19 cellular contexts compared by ENCODE assay signal in the genomic region with DNA sequence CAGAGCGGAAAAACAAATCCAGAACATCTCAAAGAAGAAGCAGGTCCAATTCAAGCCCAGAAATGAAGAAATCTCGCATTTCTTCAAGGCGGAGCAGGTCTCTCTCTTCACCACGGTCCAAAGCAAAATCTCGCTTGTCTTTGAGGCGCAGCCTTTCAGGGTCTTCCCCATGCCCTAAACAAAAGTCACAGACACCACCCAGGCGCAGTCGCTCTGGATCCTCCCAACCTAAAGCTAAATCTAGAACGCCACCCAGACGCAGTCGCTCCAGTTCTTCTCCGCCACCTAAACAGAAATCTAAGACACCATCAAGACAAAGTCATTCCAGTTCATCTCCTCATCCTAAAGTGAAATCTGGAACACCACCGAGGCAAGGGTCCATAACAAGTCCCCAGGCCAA. TPM values are rescaled to one million over a fixed set of nuclear protein-coding genes. Genes with fewer than 3 reads are reported as not detected.
"Had no signal": no experiment of that assay in that cellular context is flagged by ENCODE, and none has a peak within 500 bp of the region (broad histone marks: within the 10 kb centered on the region; RNA-seq: fewer than 3 reads in every experiment).

No MANE protein-coding gene starts in this region.

- H3K27ac Mint-ChIP-seq: activated CD8-positive, alpha-beta memory T cell treated with anti-CD3 and anti-CD28 coated beads, Interleukin-2, amount 10 ng/mL, durations not matched to agents 7 days and 5 days; activated naive CD4-positive, alpha-beta T cell treated with anti-CD3 and anti-CD28 coated beads, Interleukin-2, amount 10 ng/mL, durations not matched to agents 7 days and 5 days; nephron progenitor cell; T-helper 1 cell treated with Interleukin-12 subunit alpha and Interleukin-12 subunit beta and Interleukin-4 antibody, amounts not matched to agents 30 μg/mL and 1 μg/mL, for 36 hours had no signal

- DNase-seq: activated CD4-positive, alpha-beta T cell treated with anti-CD3 and anti-CD28 coated beads, Interleukin-2, amount 50 U/mL, for 48 hours; activated CD4-positive, CD25-positive, alpha-beta regulatory T cell; activated CD8-positive, alpha-beta memory T cell treated with anti-CD3 and anti-CD28 coated beads, Interleukin-2, amount 10 ng/mL, durations not matched to agents 7 days and 5 days; activated naive CD4-positive, alpha-beta T cell treated with anti-CD3 and anti-CD28 coated beads, Interleukin-2, amount 10 ng/mL, durations not matched to agents 7 days and 5 days; amniotic stem cell; body of pancreas; effector memory CD4-positive, alpha-beta T cell; hypothalamus; mammary epithelial cell; nephron progenitor cell; stimulated activated CD4-positive, alpha-beta T cell treated with anti-CD3 and anti-CD28 coated beads, Interleukin-2, amount 100 ng/mL, for 48 hours had no signal

- H3K27ac ChIP-seq: body of pancreas had no signal

- H3K4me3 Mint-ChIP-seq: activated CD8-positive, alpha-beta memory T cell treated with anti-CD3 and anti-CD28 coated beads, Interleukin-2, amount 10 ng/mL, durations not matched to agents 7 days and 5 days; activated naive CD4-positive, alpha-beta T cell treated with anti-CD3 and anti-CD28 coated beads, Interleukin-2, amount 10 ng/mL, durations not matched to agents 7 days and 5 days; nephron progenitor cell; stimulated activated naive CD8-positive, alpha-beta T cell treated with anti-CD3 and anti-CD28 coated beads, Interleukin-15, Interleukin-2, amounts not matched to agents 100 ng/mL and 50 ng/mL, for 24 hours; T-helper 1 cell treated with Interleukin-12 subunit alpha and Interleukin-12 subunit beta and Interleukin-4 antibody, amounts not matched to agents 30 μg/mL and 1 μg/mL, for 36 hours had no signal

- H3K4me3 ChIP-seq: body of pancreas, mucosa of descending colon had no signal

- H3K27me3 Mint-ChIP-seq: activated CD8-positive, alpha-beta memory T cell treated with anti-CD3 and anti-CD28 coated beads, Interleukin-2, amount 10 ng/mL, durations not matched to agents 7 days and 5 days; activated naive CD4-positive, alpha-beta T cell treated with anti-CD3 and anti-CD28 coated beads, Interleukin-2, amount 10 ng/mL, durations not matched to agents 7 days and 5 days; stimulated activated naive CD8-positive, alpha-beta T cell treated with anti-CD3 and anti-CD28 coated beads, Interleukin-15, Interleukin-2, amounts not matched to agents 100 ng/mL and 50 ng/mL, for 24 hours had no signal

- ATAC-seq: activated CD8-positive, alpha-beta memory T cell treated with anti-CD3 and anti-CD28 coated beads, Interleukin-2, amount 10 ng/mL, durations not matched to agents 7 days and 5 days; body of pancreas; mucosa of descending colon had no signal

- H3K9me3 ChIP-seq: body of pancreas, mucosa of descending colon had no signal

- H3K9me3 Mint-ChIP-seq: activated naive CD4-positive, alpha-beta T cell treated with anti-CD3 and anti-CD28 coated beads, Interleukin-2, amount 10 ng/mL, durations not matched to agents 7 days and 5 days; stimulated activated naive CD8-positive, alpha-beta T cell treated with anti-CD3 and anti-CD28 coated beads, Interleukin-15, Interleukin-2, amounts not matched to agents 100 ng/mL and 50 ng/mL, for 24 hours; T-helper 1 cell treated with Interleukin-12 subunit alpha and Interleukin-12 subunit beta and Interleukin-4 antibody, amounts not matched to agents 30 μg/mL and 1 μg/mL, for 36 hours had no signal

- H3K27me3 ChIP-seq: body of pancreas had no signal

RNA-seq across cellular contexts. Expression of a gene that starts 24.6 kb away (rescaled TPM):
- total RNA-seq: activated CD8-positive, alpha-beta memory T cell treated with anti-CD3 and anti-CD28 coated beads, Interleukin-2, amount 10 ng/mL, durations not matched to agents 7 days and 5 days; body of pancreas; epithelial cell of proximal tubule; mammary epithelial cell; mucosa of descending colon; osteoblast; pulmonary artery endothelial cell; ureter had no signal
- polyA plus RNA-seq: mammary epithelial cell had no signal

RNA-seq across cellular contexts. Expression of a gene that starts 35.6 kb away (rescaled TPM):
- total RNA-seq: activated CD8-positive, alpha-beta memory T cell treated with anti-CD3 and anti-CD28 coated beads, Interleukin-2, amount 10 ng/mL, durations not matched to agents 7 days and 5 days; body of pancreas; epithelial cell of proximal tubule; mammary epithelial cell; mucosa of descending colon; osteoblast; pulmonary artery endothelial cell; temporal lobe; ureter had no signal
- polyA plus RNA-seq: mammary epithelial cell had no signal
